Comparison of ENCODE assay signal across 22 cellular contexts in genomic region chr6:144602523-144603180, GRCh38.
DNase-seq lines count a peak whose midpoint lies in the region; ATAC-seq lines count a peak whose summit lies in the region.
"Had no signal": no experiment of that assay in that cellular context is flagged by ENCODE, and none has a peak within 500 bp of the region (broad histone marks: within the 10 kb centered on the region; RNA-seq: fewer than 3 reads in every experiment).

No MANE protein-coding gene starts in this region.

- H3K36me3 ChIP-seq in CD4-positive, alpha-beta memory T cell (ENCODE audit: insufficient read depth, low read length): no peaks in the 10 kb centered on the region
- H3K36me3 ChIP-seq: uterus had no signal

- intact Hi-C loops in CD4-positive, alpha-beta memory T cell (cut with micrococcal nuclease): no loop called here
- intact Hi-C loops in activated CD4-positive, alpha-beta memory T cell treated with anti-CD3 and anti-CD28 coated beads for 36 hours (cut with micrococcal nuclease): no loop called here

- H3K4me3 Mint-ChIP-seq in CD4-positive, alpha-beta memory T cell: peak overlapping the region in 4 of 8 donors; percentile 41 to 59 (median 54)
- H3K4me3 Mint-ChIP-seq in activated CD4-positive, alpha-beta memory T cell treated with anti-CD3 and anti-CD28 coated beads for 36 hours: no peak overlapping the region

- peaks cover 34 to 64% (median 52%) of the 10 kb centered on the region in 4 donors for H3K4me1 Mint-ChIP-seq in CD4-positive, alpha-beta memory T cell
- peaks cover 33% of the 10 kb centered on the region for H3K4me1 Mint-ChIP-seq in activated CD4-positive, alpha-beta memory T cell treated with anti-CD3 and anti-CD28 coated beads for 36 hours (ENCODE audit: low read depth)

- POLR2A ChIA-PET in CD4-positive, alpha-beta memory T cell (lab: Charles Lee; ENCODE audit: partially characterized antibody): no interaction called here
- POLR2A ChIA-PET in activated CD4-positive, alpha-beta memory T cell treated with anti-CD3 and anti-CD28 coated beads for 36 hours (lab: Charles Lee): no interaction called here

- peak overlapping the region in 1 of 7 donors; percentile 26 for H3K27ac Mint-ChIP-seq in CD4-positive, alpha-beta memory T cell
- no peak overlapping the region for H3K27ac Mint-ChIP-seq in activated CD4-positive, alpha-beta memory T cell treated with anti-CD3 and anti-CD28 coated beads for 36 hours

- peaks cover 0 to 4% (median 0%) of the 10 kb centered on the region in 8 donors for H3K9me3 Mint-ChIP-seq in CD4-positive, alpha-beta memory T cell
- H3K9me3 Mint-ChIP-seq in activated CD4-positive, alpha-beta memory T cell treated with anti-CD3 and anti-CD28 coated beads for 36 hours: peaks cover 12% of the 10 kb centered on the region

- H3K36me3 Mint-ChIP-seq in CD4-positive, alpha-beta memory T cell: peaks cover 25 to 43% of the 10 kb centered on the region in 2 donors
- H3K36me3 Mint-ChIP-seq in activated CD4-positive, alpha-beta memory T cell treated with anti-CD3 and anti-CD28 coated beads for 36 hours: peaks cover 20% of the 10 kb centered on the region

- no peaks in the 10 kb centered on the region for H3K27me3 ChIP-seq in CD4-positive, alpha-beta memory T cell (ENCODE audit: insufficient read depth, low read length)
- H3K27me3 ChIP-seq: dorsolateral prefrontal cortex, spleen, uterus had no signal

- no peaks in the 10 kb centered on the region for H3K27me3 Mint-ChIP-seq in CD4-positive, alpha-beta memory T cell
- H3K27me3 Mint-ChIP-seq in activated CD4-positive, alpha-beta memory T cell treated with anti-CD3 and anti-CD28 coated beads for 36 hours: no peaks in the 10 kb centered on the region

- H3K9me3 ChIP-seq in CD4-positive, alpha-beta memory T cell (ENCODE audit: control insufficient read depth in 1 of 2, low read length in 2 of 2): no peaks in the 10 kb centered on the region
- H3K9me3 ChIP-seq: Caco-2 had no signal

- no peak overlapping the region for H3K4me3 ChIP-seq in CD4-positive, alpha-beta memory T cell (ENCODE audit: low read length in 2 of 2)
- H3K4me3 ChIP-seq: dorsolateral prefrontal cortex, lower lobe of right lung, spleen, uterus had no signal

- CTCF ChIA-PET in CD4-positive, alpha-beta memory T cell (lab: Charles Lee; ENCODE audit: partially characterized antibody): no interaction called here
- CTCF ChIA-PET in activated CD4-positive, alpha-beta memory T cell treated with anti-CD3 and anti-CD28 coated beads for 36 hours (lab: Charles Lee): interaction anchor here (1.0 kb wide), 1 partner anchor 18 kb away, joined by 3 read pairs; no protein-coding TSS in a partner anchor

- peaks cover 30% of the 10 kb centered on the region for H3K4me1 ChIP-seq in CD4-positive, alpha-beta memory T cell (ENCODE audit: insufficient read depth, low read length)
- H3K4me1 ChIP-seq: lower lobe of right lung, uterus had no signal

- no peak for DNase-seq in activated CD4-positive, CD25-positive, alpha-beta regulatory T cell (lab: John Stamatoyannopoulos, UW)
- peak in 4 of 5 donors; percentile 16 to 37 (median 26) for DNase-seq in CD4-positive, alpha-beta memory T cell
- DNase-seq in activated CD4-positive, alpha-beta memory T cell treated with anti-CD3 and anti-CD28 coated beads for 36 hours: peak; percentile 22
- DNase-seq in central memory CD4-positive, alpha-beta T cell: peak; percentile 2
- DNase-seq in NOMO-1 treated with DMSO at 0.1 percent for 48 hours (lab: John Stamatoyannopoulos, UW; ENCODE audit: unreplicated experiment) (no peak), NCI-H510A (lab: John Stamatoyannopoulos, UW) (no peak), left lobe of liver (ENCODE audit: low spot score) (no peak)
- DNase-seq: Caco-2; dorsolateral prefrontal cortex; foreskin fibroblast; lower lobe of right lung; NCI-H1105; NCI-H2081; retina; SIG-M5; spleen; stimulated activated CD8-positive, alpha-beta memory T cell treated with anti-CD3 and anti-CD28 coated beads, Interleukin-4, amount 100 ng/mL, for 48 hours; uterus had no signal

- peak; percentile 65 to 72 for ATAC-seq in activated CD4-positive, CD25-positive, alpha-beta regulatory T cell treated with anti-CD3 and anti-CD28 coated beads, Interleukin-2, amount 50 U/mL, for 24 hours
- ATAC-seq in left lobe of liver: no peak
- ATAC-seq: HCT116, lower lobe of right lung had no signal

- H3K27ac ChIP-seq in CD4-positive, alpha-beta memory T cell (ENCODE audit: low read depth, low read length): no peak overlapping the region
- H3K27ac ChIP-seq: 22Rv1, dorsolateral prefrontal cortex, epithelial cell of prostate, lower lobe of right lung, spleen, uterus had no signal

Comparison
In these comparisons a context has a peak if more than half of its experiments do, and no peak if none do; other contexts are left out.
1. DNase-seq: peak in CD4-positive, alpha-beta memory T cell (4 of 5), activated CD4-positive, alpha-beta memory T cell treated with anti-CD3 and anti-CD28 coated beads for 36 hours (single experiment) and central memory CD4-positive, alpha-beta T cell (single experiment); none in activated CD4-positive, CD25-positive, alpha-beta regulatory T cell (0 of 4), NOMO-1 treated with DMSO at 0.1 percent for 48 hours (single experiment), NCI-H510A (single experiment) and left lobe of liver (single experiment).